ENCODE assay signal across 9 cellular contexts in genomic region chr11:60377737-60378136, GRCh38. TPM values are rescaled to one million over a fixed set of nuclear protein-coding genes. Genes with fewer than 3 reads are reported as not detected.
DNase-seq lines count a peak whose midpoint lies in the region; ATAC-seq and TF ChIP-seq lines count a peak whose summit lies in the region.
"Had no signal": no experiment of that assay in that cellular context is flagged by ENCODE, and none has a peak within 500 bp of the region (broad histone marks: within the 10 kb centered on the region; RNA-seq: fewer than 3 reads in every experiment).

No MANE protein-coding gene starts in this region.

- H4K20me1 ChIP-seq in smooth muscle cell (ENCODE audit: low read depth) = no peaks in the 10 kb centered on the region

- no peak overlapping the region for H3K4me2 ChIP-seq in smooth muscle cell

- ATAC-seq in GM19023 (IDR thresholded peaks at IDR 0.05; ENCODE audit: unreplicated experiment) (peak; percentile 45), HG03460 (IDR thresholded peaks at IDR 0.05; ENCODE audit: unreplicated experiment) (peak; percentile 58), esophagus mucosa (peak; percentile 52)

- DNase-seq in smooth muscle cell (lab: John Stamatoyannopoulos, UW; ENCODE audit: unreplicated experiment) (no peak), LoVo (ENCODE audit: low spot score) (no peak), activated gamma-delta T cell (lab: John Stamatoyannopoulos, UW) (no peak), esophagus muscularis mucosa (ENCODE audit: extremely low spot score) (no peak)

- H3K9me3 ChIP-seq in skeletal muscle tissue (ENCODE audit: control insufficient read depth in 3 of 3, low read length in 3 of 3) (no peaks in the 10 kb centered on the region), smooth muscle cell (replicated peaks; ENCODE audit: low read depth) (no peaks in the 10 kb centered on the region), esophagus muscularis mucosa (no peaks in the 10 kb centered on the region)

- H3K9ac ChIP-seq in skeletal muscle tissue (ENCODE audit: low read depth in 1 of 3, low read length in 3 of 3) (no peak overlapping the region), smooth muscle cell (ENCODE audit: low read depth) (no peak overlapping the region)

- H3F3A ChIP-seq in smooth muscle cell (ENCODE audit: low read depth) = no peaks in the 10 kb centered on the region

- TF ChIP-seq CTCF in smooth muscle cell (IDR thresholded peaks at IDR 0.05; ENCODE audit: borderline replicate concordance, insufficient read depth, poor library complexity, severe bottlenecking) (no peak), esophagus muscularis mucosa (IDR thresholded peaks at IDR 0.05) (no peak)

- H3K4me3 ChIP-seq in skeletal muscle tissue (ENCODE audit: low read length in 3 of 3) = no peak overlapping the region
- H3K4me3 ChIP-seq in smooth muscle cell = no peak overlapping the region
- no peak overlapping the region for H3K4me3 ChIP-seq in esophagus muscularis mucosa

- H2AFZ ChIP-seq in smooth muscle cell (ENCODE audit: low read depth) = no peak overlapping the region

- no peaks in the 10 kb centered on the region for H3K27me3 ChIP-seq in skeletal muscle tissue (ENCODE audit: control insufficient read depth in 3 of 3, insufficient read depth in 3 of 3, low read length in 3 of 3)
- H3K27me3 ChIP-seq in smooth muscle cell (ENCODE audit: low read depth) = no peaks in the 10 kb centered on the region
- peaks cover 0 to 5% (median 0%) of the 10 kb centered on the region in 4 donors for H3K27me3 ChIP-seq in esophagus muscularis mucosa

- WGBS in smooth muscle cell (ENCODE audit: low lambda C conversion rate) = 77% methylated on average over 2 of the region's 2 CpGs
- 74% methylated on average over 2 of the region's 2 CpGs for WGBS in esophagus muscularis mucosa

- TF ChIP-seq POLR2A in esophagus muscularis mucosa (IDR thresholded peaks at IDR 0.05; ENCODE audit: low read depth) = no peak

- H3K79me2 ChIP-seq in smooth muscle cell (ENCODE audit: low read depth) = no peaks in the 10 kb centered on the region

- H3K36me3 ChIP-seq in skeletal muscle tissue (ENCODE audit: control insufficient read depth in 3 of 3, insufficient read depth in 3 of 3, low read length in 3 of 3) (no peaks in the 10 kb centered on the region), smooth muscle cell (ENCODE audit: low read depth) (no peaks in the 10 kb centered on the region), esophagus muscularis mucosa (no peaks in the 10 kb centered on the region)

- intact Hi-C loops in esophagus muscularis mucosa (cut with DNase I) = no loop called here

- peak overlapping the region; percentile 25 for H3K27ac ChIP-seq in skeletal muscle tissue (ENCODE audit: low read depth, low read length)
- H3K27ac ChIP-seq in smooth muscle cell (ENCODE audit: low read depth) = no peak overlapping the region
- peak overlapping the region in 2 of 4 donors; percentile 5 to 26 for H3K27ac ChIP-seq in esophagus muscularis mucosa (replicated peaks in 1 of 4)

- TF ChIP-seq EP300 in esophagus muscularis mucosa (IDR thresholded peaks at IDR 0.05) = no peak

- no peaks in the 10 kb centered on the region for H3K4me1 ChIP-seq in skeletal muscle tissue (ENCODE audit: control insufficient read depth in 3 of 3, insufficient read depth in 3 of 3, low read length in 3 of 3)
- H3K4me1 ChIP-seq in smooth muscle cell (ENCODE audit: low read depth) = no peaks in the 10 kb centered on the region
- no peaks in the 10 kb centered on the region for H3K4me1 ChIP-seq in esophagus muscularis mucosa

RNA-seq across cellular contexts. Expression of gene MS4A7, which starts 0.6 kb away (rescaled TPM):
- total RNA-seq in esophagus mucosa (1.4 TPM), skeletal muscle tissue (5.2 TPM), smooth muscle cell (not detected in 2 replicates), esophagus muscularis mucosa (10 to 100 TPM; 20.3 to 30.7 (median 25.6) TPM)
- polyA plus RNA-seq in smooth muscle cell = not detected in 2 replicates
- total RNA-seq: renal cortical epithelial cell had no signal

RNA-seq across cellular contexts. Expression of gene MS4A14, which starts 18.5 kb away (rescaled TPM):
- total RNA-seq in esophagus mucosa = 0.08 TPM
- under 0.01 TPM for total RNA-seq in skeletal muscle tissue
- total RNA-seq in smooth muscle cell = not detected in 2 replicates
- not detected in 2 replicates for polyA plus RNA-seq in smooth muscle cell
- 1 to 10 TPM; 1.6 to 3.7 (median 2.2) TPM for total RNA-seq in esophagus muscularis mucosa
- total RNA-seq: renal cortical epithelial cell had no signal

RNA-seq across cellular contexts. Expression of gene MS4A6E, which starts 50.7 kb away (rescaled TPM):
- total RNA-seq in esophagus mucosa (not detected), skeletal muscle tissue (not detected), smooth muscle cell (not detected in 2 replicates), esophagus muscularis mucosa (not detected)
- not detected in 2 replicates for polyA plus RNA-seq in smooth muscle cell
- total RNA-seq: renal cortical epithelial cell had no signal

RNA-seq across cellular contexts. Expression of gene MS4A5, which starts 51.6 kb away (rescaled TPM):
- total RNA-seq in esophagus mucosa = not detected
- not detected for total RNA-seq in skeletal muscle tissue
- total RNA-seq in smooth muscle cell = not detected in 2 replicates
- polyA plus RNA-seq in smooth muscle cell = not detected in 2 replicates
- not detected for total RNA-seq in esophagus muscularis mucosa
- total RNA-seq: renal cortical epithelial cell had no signal
